In genomic region chr3:14175383-14176037, GRCh38 we compare ENCODE assay signal across 9 cellular contexts. TPM values are rescaled to one million over a fixed set of nuclear protein-coding genes. Genes with fewer than 3 reads are reported as not detected.
DNase-seq lines count a peak whose midpoint lies in the region; ATAC-seq, FAIRE-seq and TF ChIP-seq lines count a peak whose summit lies in the region.
"Had no signal": no experiment of that assay in that cellular context is flagged by ENCODE, and none has a peak within 500 bp of the region (broad histone marks: within the 10 kb centered on the region; RNA-seq: fewer than 3 reads in every experiment).

No MANE protein-coding gene starts in this region.

- peaks cover 56 to 57% of the 10 kb centered on the region in 2 donors for H3K4me1 Mint-ChIP-seq in natural killer cell

- peaks cover 15% of the 10 kb centered on the region for H3K36me3 Mint-ChIP-seq in natural killer cell

- ATAC-seq in natural killer cell: no peak
- ATAC-seq in GM21825 (IDR thresholded peaks at IDR 0.05; ENCODE audit: unreplicated experiment): no peak
- ATAC-seq in GM21526 (IDR thresholded peaks at IDR 0.05; ENCODE audit: low FRiP score, unreplicated experiment): no peak
- no peak for ATAC-seq in GM18517 (IDR thresholded peaks at IDR 0.05; ENCODE audit: unreplicated experiment)
- ATAC-seq: HCT116 had no signal

- H3K4me3 Mint-ChIP-seq in natural killer cell: peak overlapping the region; percentile 52

- H3K4me3 ChIP-seq in GM08714 (ENCODE audit: low read length): peak overlapping the region; percentile 28; the same call in 1 of the 2 replicates

- intact Hi-C loops in natural killer cell (cut with micrococcal nuclease): no loop called here

- H3K9me3 Mint-ChIP-seq in natural killer cell: no peaks in the 10 kb centered on the region

- peak overlapping the region; percentile 80 to 99 for H3K27ac Mint-ChIP-seq in natural killer cell

- DNase-seq in Kasumi-1 (lab: John Stamatoyannopoulos, UW) (peak; percentile 32 to 40), activated T-cell treated with anti-CD3 and anti-CD28 coated beads for 24 hours (ENCODE audit: low read depth) (peak; percentile 28), natural killer cell (no peak), frontal cortex (ENCODE audit: low spot score in 2 of 2) (no peak)

- FAIRE-seq in frontal cortex (lab: Jason Lieb, UNC): no peak

- TF ChIP-seq CTCF in natural killer cell (IDR thresholded peaks at IDR 0.05): no peak

- no peaks in the 10 kb centered on the region for H3K27me3 Mint-ChIP-seq in natural killer cell (ENCODE audit: low read depth in 2 of 2)

RNA-seq across cellular contexts. Expression of gene XPC, which starts 2.9 kb away (rescaled TPM):
- total RNA-seq in natural killer cell: 10 to 100 TPM; 45.5 to 62.1 (median 50.0) TPM
- total RNA-seq in frontal cortex: 9.8 TPM

RNA-seq across cellular contexts. Expression of gene LSM3, which starts 3.1 kb away (rescaled TPM):
- total RNA-seq in natural killer cell: 1 to 10 TPM; 7.6 to 9.1 (median 8.9) TPM
- 13.5 TPM for total RNA-seq in frontal cortex

RNA-seq across cellular contexts. Expression of gene TMEM43, which starts 50.7 kb away (rescaled TPM):
- total RNA-seq in natural killer cell: 10 to 100 TPM; 49.5 to 61.1 (median 54.1) TPM
- 38.7 TPM for total RNA-seq in frontal cortex

RNA-seq across cellular contexts. Expression of gene CHCHD4, which starts 50.8 kb away (rescaled TPM):
- total RNA-seq in natural killer cell (1 to 10 TPM; 2.1 to 4.3 (median 3.4) TPM), frontal cortex (8.6 TPM)

Comparison
In these comparisons a context has a peak if more than half of its experiments do, and no peak if none do; other contexts are left out.
1. DNase-seq: peak in Kasumi-1 (2 of 2) and activated T-cell treated with anti-CD3 and anti-CD28 coated beads for 24 hours (single experiment); none in natural killer cell (single experiment) and frontal cortex (0 of 2).